Comparison of ENCODE assay signal across 1 cellular context in genomic region chr2:30454571-30454970, GRCh38.
A peak's percentile ranks its signal among the peaks of the same experiment; 100 is the strongest.
TF ChIP-seq lines count a peak whose summit lies in the region.

No MANE protein-coding gene starts in this region.

TF ChIP-seq in IMR-90, 13 proteins besides CTCF, POLR2A, EP300 and RAD21 (continued from another document):
- TF ChIP-seq MXI1 (IDR thresholded peaks at IDR 0.05; ENCODE audit: borderline replicate concordance, low read depth, low read length) (no peak), USF2 (IDR thresholded peaks at IDR 0.05; ENCODE audit: low read depth, low read length) (peak; percentile 77), FOS (IDR thresholded peaks at IDR 0.05; ENCODE audit: low read depth, low read length) (no peak), ELK1 (IDR thresholded peaks at IDR 0.05; ENCODE audit: borderline replicate concordance, low read depth, low read length) (no peak), BHLHE40 (IDR thresholded peaks at IDR 0.05; ENCODE audit: low read depth, low read length) (peak; percentile 96), RCOR1 (IDR thresholded peaks at IDR 0.05; ENCODE audit: insufficient replicate concordance, low read length) (no peak)
